Comparison of ENCODE assay signal across 19 cellular contexts in genomic region chr10:36280396-36280795, GRCh38.
DNase-seq lines count a peak whose midpoint lies in the region; ATAC-seq and TF ChIP-seq lines count a peak whose summit lies in the region.
"Had no signal": no experiment of that assay in that cellular context is flagged by ENCODE, and none has a peak within 500 bp of the region (broad histone marks: within the 10 kb centered on the region; RNA-seq: fewer than 3 reads in every experiment).

No MANE protein-coding gene starts in this region.

- no peaks in the 10 kb centered on the region for H3F3A ChIP-seq in SK-N-SH (replicated peaks; ENCODE audit: insufficient read depth)

- H3K27me3 ChIP-seq in SK-N-SH (ENCODE audit: insufficient read depth), result no peaks in the 10 kb centered on the region
- H3K27me3 ChIP-seq: gastrocnemius medialis, stomach had no signal

- peak overlapping the region; percentile 52 for H3K27ac Mint-ChIP-seq in osteocyte (ENCODE audit: unreplicated experiment)

- TF ChIP-seq EP300 in SK-N-SH (IDR thresholded peaks at IDR 0.05; ENCODE audit: borderline replicate concordance in 1 of 2, low read depth in 1 of 2, low read length in 1 of 2), result no peak

- CTCF ChIA-PET in SK-N-SH (lab: Yijun Ruan, JAX), result no interaction called here

- 0 out of 2 replicates have a peak, but pooled peaks cover 3% of the 10 kb centered on the region for H3K9me3 ChIP-seq in SK-N-SH
- H3K9me3 ChIP-seq: Caco-2, gastrocnemius medialis had no signal

- no peak for TF ChIP-seq CTCF in SK-N-SH (IDR thresholded peaks at IDR 0.05)
- TF ChIP-seq CTCF in fibroblast of the aortic adventitia (IDR thresholded peaks at IDR 0.05; ENCODE audit: insufficient read depth, low read length), result no peak
- no peak for TF ChIP-seq CTCF in osteocyte (IDR thresholded peaks at IDR 0.05)
- no peak for TF ChIP-seq CTCF in GM13977 (IDR thresholded peaks at IDR 0.05; ENCODE audit: extremely low read depth, insufficient read depth, missing control alignments)

- POLR2A ChIA-PET in SK-N-SH (lab: Yijun Ruan, JAX), result no interaction called here

- no peaks in the 10 kb centered on the region for H3K27me3 Mint-ChIP-seq in osteocyte (ENCODE audit: unreplicated experiment)

- in situ Hi-C loops in GM13977 (cut with MboI; ENCODE audit: low pct_unique_long_range_greater_than_20kb, low sequenced_read_pairs, unreplicated experiment), result no loop called here

- no peaks in the 10 kb centered on the region for H4K20me1 ChIP-seq in SK-N-SH (ENCODE audit: insufficient read depth)

- no peak for TF ChIP-seq RAD21 in SK-N-SH (IDR thresholded peaks at IDR 0.05; ENCODE audit: low read length)

- H3K4me2 ChIP-seq in SK-N-SH, result no peak overlapping the region

- intact Hi-C loops in sciatic nerve (cut with DNase I), result no loop called here

- H3K4me3 ChIP-seq in SK-N-SH (ENCODE audit: low read depth in 2 of 2, low read length in 1 of 2) (no peak overlapping the region), fibroblast of the aortic adventitia (ENCODE audit: low read depth, low read length) (no peak overlapping the region)
- H3K4me3 ChIP-seq: gastrocnemius medialis, stomach had no signal

- H3K9me3 Mint-ChIP-seq in osteocyte (ENCODE audit: unreplicated experiment), result peaks cover 3% of the 10 kb centered on the region

- H3K4me1 ChIP-seq in SK-N-SH (ENCODE audit: control insufficient read depth in 1 of 2, insufficient read depth in 2 of 2, low read depth in 1 of 2, low read length in 1 of 2), result peaks cover 0 to 7% of the 10 kb centered on the region in 2 experiments; a peak in 2 of 4 replicates
- H3K4me1 ChIP-seq: gastrocnemius medialis, stomach had no signal

- no peak overlapping the region; the same call in 1 of the 2 replicates for H2AFZ ChIP-seq in SK-N-SH (ENCODE audit: low read depth)

- no peak overlapping the region for H3K9ac ChIP-seq in SK-N-SH

- no peak overlapping the region for H3K4me3 Mint-ChIP-seq in osteocyte (ENCODE audit: unreplicated experiment)

- ATAC-seq in sciatic nerve, result no peak
- ATAC-seq: gastrocnemius medialis, left lobe of liver had no signal

- no peaks in the 10 kb centered on the region for H3K9me2 ChIP-seq in SK-N-SH

- H3K79me2 ChIP-seq in SK-N-SH (ENCODE audit: insufficient read depth), result no peaks in the 10 kb centered on the region

- H3K4me1 Mint-ChIP-seq in osteocyte (ENCODE audit: unreplicated experiment), result peaks cover 49% of the 10 kb centered on the region

- H3K27ac ChIP-seq in SK-N-SH (ENCODE audit: low read depth in 2 of 2, low read length in 1 of 2), result no peak overlapping the region
- H3K27ac ChIP-seq: gastrocnemius medialis, stomach had no signal

- DNase-seq in ELR (ENCODE audit: low read depth) (peak; percentile 40), SK-N-SH (no peak), fibroblast of the aortic adventitia (ENCODE audit: low read depth) (peak; percentile 19), osteocyte (ENCODE audit: extremely low spot score, unreplicated experiment) (no peak), NCI-H146 treated with DMSO at 0.1 percent for 48 hours (lab: John Stamatoyannopoulos, UW; ENCODE audit: unreplicated experiment) (no peak), NCI-H1092 (lab: John Stamatoyannopoulos, UW) (no peak), GM13977 (ENCODE audit: low spot score) (no peak), sciatic nerve (ENCODE audit: low spot score) (no peak)
- DNase-seq: activated CD4-positive, alpha-beta T cell treated with anti-CD3 and anti-CD28 coated beads for 4 hours; activated CD8-positive, alpha-beta memory T cell treated with anti-CD3 and anti-CD28 coated beads, Interleukin-2, amount 50 U/mL, for 4 hours; activated gamma-delta T cell; anterior cingulate cortex; Caco-2; gastrocnemius medialis; NCI-H1436 treated with DMSO at 0.1 percent for 48 hours; NCI-H82; occipital lobe; stomach had no signal

- no peaks in the 10 kb centered on the region for H3K36me3 ChIP-seq in SK-N-SH (replicated peaks in 1 of 2; ENCODE audit: control insufficient read depth in 1 of 2, insufficient read depth in 2 of 2, low read length in 1 of 2)
- H3K36me3 ChIP-seq: gastrocnemius medialis, stomach had no signal

- 50% methylated on average over 1 of the region's 1 CpG for WGBS in SK-N-SH (ENCODE audit: low lambda C conversion rate)

- H3K36me3 Mint-ChIP-seq in osteocyte (ENCODE audit: unreplicated experiment), result no peaks in the 10 kb centered on the region

TF ChIP-seq in SK-N-SH, 30 proteins besides CTCF, POLR2A, EP300 and RAD21:
- no peak for TF ChIP-seq MXI1 (IDR thresholded peaks at IDR 0.05; ENCODE audit: low read depth, low read length)
- TF ChIP-seq FOXJ3 (CRISPR knock-in tag; IDR thresholded peaks at IDR 0.05), result no peak
- 0 out of 2 replicates have a peak, but pooled peaks have one; percentile 8 for TF ChIP-seq PBX3 (IDR thresholded peaks at IDR 0.05)
- peak; percentile 16; the same call in 1 of the 2 replicates for TF ChIP-seq TCF12 (IDR thresholded peaks at IDR 0.05)
- no peak for TF ChIP-seq ZBTB33 (IDR thresholded peaks at IDR 0.05; ENCODE audit: borderline replicate concordance, low read depth)
- TF ChIP-seq IRF3 (IDR thresholded peaks at IDR 0.05; ENCODE audit: low read depth, low read length), result no peak
- TF ChIP-seq JUND (IDR thresholded peaks at IDR 0.05), result no peak
- TF ChIP-seq MAX (IDR thresholded peaks at IDR 0.05; ENCODE audit: low read depth), result no peak
- no peak for TF ChIP-seq YY1 (IDR thresholded peaks at IDR 0.05; ENCODE audit: low read depth)

Comparison
In these comparisons a context has a peak if more than half of its experiments do, and no peak if none do; other contexts are left out.
1. DNase-seq: peak in ELR (single experiment) and fibroblast of the aortic adventitia (single experiment); none in SK-N-SH (single experiment), osteocyte (single experiment), NCI-H146 treated with DMSO at 0.1 percent for 48 hours (single experiment), NCI-H1092 (single experiment), GM13977 (single experiment) and sciatic nerve (single experiment).